ENCODE assay signal across 24 cellular contexts in the genomic region with DNA sequence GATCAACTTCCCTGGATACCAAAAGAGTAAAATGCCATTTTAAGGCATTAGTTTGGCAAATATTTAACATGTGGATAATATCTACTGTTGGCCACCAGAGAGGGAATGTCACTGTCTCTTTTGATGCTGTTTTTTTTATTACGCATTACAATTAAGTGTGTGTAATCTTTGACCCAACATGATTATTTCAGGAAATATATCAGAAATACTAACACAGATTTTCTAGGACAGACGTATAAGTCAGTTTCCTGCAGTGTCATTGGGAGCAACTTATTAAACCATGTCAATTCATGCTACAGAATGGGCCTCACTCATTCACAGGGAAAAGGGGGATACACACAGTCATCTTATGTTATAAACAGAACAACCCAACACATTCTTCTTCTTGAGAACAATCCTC.
"Had no signal": no experiment of that assay in that cellular context is flagged by ENCODE, and none has a peak within 500 bp of the region (broad histone marks: within the 10 kb centered on the region; RNA-seq: fewer than 3 reads in every experiment).

No MANE protein-coding gene starts in this region.

- H3K27me3 ChIP-seq: colonic mucosa, dorsolateral prefrontal cortex, esophagus squamous epithelium, gastrocnemius medialis, heart right ventricle, left lung had no signal

- H3K4me3 ChIP-seq: colonic mucosa, dorsolateral prefrontal cortex, esophagus squamous epithelium, gastrocnemius medialis, heart right ventricle, left lung, lower lobe of right lung had no signal

- H3K4me1 ChIP-seq: colonic mucosa, gastrocnemius medialis, left lung, lower lobe of right lung had no signal

- H3K9me3 Mint-ChIP-seq: dendritic cell treated with granulocyte-macrophage colony-stimulating factor and Interleukin-4, amounts not matched to agents 40 ng/mL and 50 ng/mL, for 4 days had no signal

- H3K4me3 Mint-ChIP-seq: dendritic cell treated with granulocyte-macrophage colony-stimulating factor and Interleukin-4, amounts not matched to agents 40 ng/mL and 50 ng/mL, for 4 days; naive thymus-derived CD4-positive, alpha-beta T cell; natural killer cell had no signal

- H3K9me3 ChIP-seq: colonic mucosa, esophagus squamous epithelium, gastrocnemius medialis, left lung, lower lobe of right lung had no signal

- H3K36me3 Mint-ChIP-seq: naive thymus-derived CD4-positive, alpha-beta T cell; natural killer cell had no signal

- DNase-seq: colonic mucosa; cortex of kidney; dorsolateral prefrontal cortex; effector CD4-positive, alpha-beta T cell; effector memory CD4-positive, alpha-beta T cell; erythroblast; esophagus squamous epithelium; foreskin fibroblast; foreskin melanocyte; gastrocnemius medialis; glutamatergic neuron; head of caudate nucleus; heart right ventricle; hippocampal formation; left cardiac atrium; left lung; left ventricle myocardium superior; lower lobe of right lung; mesendoderm; midbrain; naive thymus-derived CD4-positive, alpha-beta T cell; natural killer cell had no signal

- H3K36me3 ChIP-seq: colonic mucosa, esophagus squamous epithelium, gastrocnemius medialis, heart right ventricle, left lung, lower lobe of right lung had no signal

- H3K27me3 Mint-ChIP-seq: dendritic cell treated with granulocyte-macrophage colony-stimulating factor and Interleukin-4, amounts not matched to agents 40 ng/mL and 50 ng/mL, for 4 days; naive thymus-derived CD4-positive, alpha-beta T cell had no signal

- H3K27ac ChIP-seq: colonic mucosa, dorsolateral prefrontal cortex, epithelial cell of prostate, esophagus squamous epithelium, gastrocnemius medialis, heart right ventricle, left lung, lower lobe of right lung had no signal

- H3K27ac Mint-ChIP-seq: dendritic cell treated with granulocyte-macrophage colony-stimulating factor and Interleukin-4, amounts not matched to agents 40 ng/mL and 50 ng/mL, for 4 days; naive thymus-derived CD4-positive, alpha-beta T cell; natural killer cell had no signal
